In the genomic region with DNA sequence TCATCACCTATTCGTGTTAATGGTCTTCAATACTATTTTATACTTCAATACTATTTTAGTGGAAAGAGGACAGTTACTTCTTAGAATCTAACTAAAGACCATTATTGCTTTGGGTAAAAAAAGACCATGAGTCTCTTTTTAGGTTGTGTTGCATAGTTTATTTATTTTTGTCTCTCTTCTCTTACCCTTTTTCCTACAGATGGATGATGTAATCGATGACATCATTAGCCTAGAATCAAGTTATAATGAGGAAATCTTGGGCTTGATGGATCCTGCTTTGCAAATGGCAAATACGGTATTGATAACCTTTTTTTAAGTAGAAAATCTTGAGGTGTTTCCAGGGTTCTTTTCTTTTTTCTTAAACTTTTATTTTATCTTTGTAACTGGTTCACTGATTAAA, we compare ENCODE assay signal across 2 cellular contexts.
A peak's percentile ranks its signal among the peaks of the same experiment; 100 is the strongest.
TF ChIP-seq lines count a peak whose summit lies in the region.

No MANE protein-coding gene starts in this region.

TF ChIP-seq in HepG2, 621 proteins besides CTCF, POLR2A, EP300 and RAD21:
- TF ChIP-seq ISL2 (CRISPR knock-in tag; IDR thresholded peaks at IDR 0.05) (no peak), ATF7 (IDR thresholded peaks at IDR 0.05) (peak; percentile 97), ATF7 (CRISPR knock-in tag; IDR thresholded peaks at IDR 0.05) (no peak), KLF15 (CRISPR knock-in tag; IDR thresholded peaks at IDR 0.05; ENCODE audit: borderline replicate concordance) (no peak), CREB1 (IDR thresholded peaks at IDR 0.05) (peak; percentile 59), CREB1 (CRISPR knock-in tag; IDR thresholded peaks at IDR 0.05) (no peak), MYC (CRISPR knock-in tag; IDR thresholded peaks at IDR 0.05; ENCODE audit: borderline replicate concordance) (no peak), DR1 (CRISPR knock-in tag; IDR thresholded peaks at IDR 0.05) (no peak)
- TF ChIP-seq, protein P1, sequence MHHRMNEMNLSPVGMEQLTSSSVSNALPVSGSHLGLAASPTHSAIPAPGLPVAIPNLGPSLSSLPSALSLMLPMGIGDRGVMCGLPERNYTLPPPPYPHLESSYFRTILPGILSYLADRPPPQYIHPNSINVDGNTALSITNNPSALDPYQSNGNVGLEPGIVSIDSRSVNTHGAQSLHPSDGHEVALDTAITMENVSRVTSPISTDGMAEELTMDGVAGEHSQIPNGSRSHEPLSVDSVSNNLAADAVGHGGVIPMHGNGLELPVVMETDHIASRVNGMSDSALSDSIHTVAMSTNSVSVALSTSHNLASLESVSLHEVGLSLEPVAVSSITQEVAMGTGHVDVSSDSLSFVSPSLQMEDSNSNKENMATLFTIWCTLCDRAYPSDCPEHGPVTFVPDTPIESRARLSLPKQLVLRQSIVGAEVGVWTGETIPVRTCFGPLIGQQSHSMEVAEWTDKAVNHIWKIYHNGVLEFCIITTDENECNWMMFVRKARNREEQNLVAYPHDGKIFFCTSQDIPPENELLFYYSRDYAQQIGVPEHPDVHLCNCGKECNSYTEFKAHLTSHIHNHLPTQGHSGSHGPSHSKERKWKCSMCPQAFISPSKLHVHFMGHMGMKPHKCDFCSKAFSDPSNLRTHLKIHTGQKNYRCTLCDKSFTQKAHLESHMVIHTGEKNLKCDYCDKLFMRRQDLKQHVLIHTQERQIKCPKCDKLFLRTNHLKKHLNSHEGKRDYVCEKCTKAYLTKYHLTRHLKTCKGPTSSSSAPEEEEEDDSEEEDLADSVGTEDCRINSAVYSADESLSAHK (CRISPR knock-in tag; IDR thresholded peaks at IDR 0.05; ENCODE audit: borderline replicate concordance), result no peak

TF ChIP-seq in endothelial cell of umbilical vein, 7 proteins besides CTCF, POLR2A, EP300 and RAD21:
- TF ChIP-seq POLR2AphosphoS5 (IDR thresholded peaks at IDR 0.05; ENCODE audit: insufficient read depth, low read depth, low read length) (no peak), JUN (IDR thresholded peaks at IDR 0.05; ENCODE audit: borderline replicate concordance, insufficient read depth, insufficient read length, low read depth) (peak; percentile 15)
TF ChIP-seq in endothelial cell of umbilical vein: peak in this region for 1.
